In the genomic region with DNA sequence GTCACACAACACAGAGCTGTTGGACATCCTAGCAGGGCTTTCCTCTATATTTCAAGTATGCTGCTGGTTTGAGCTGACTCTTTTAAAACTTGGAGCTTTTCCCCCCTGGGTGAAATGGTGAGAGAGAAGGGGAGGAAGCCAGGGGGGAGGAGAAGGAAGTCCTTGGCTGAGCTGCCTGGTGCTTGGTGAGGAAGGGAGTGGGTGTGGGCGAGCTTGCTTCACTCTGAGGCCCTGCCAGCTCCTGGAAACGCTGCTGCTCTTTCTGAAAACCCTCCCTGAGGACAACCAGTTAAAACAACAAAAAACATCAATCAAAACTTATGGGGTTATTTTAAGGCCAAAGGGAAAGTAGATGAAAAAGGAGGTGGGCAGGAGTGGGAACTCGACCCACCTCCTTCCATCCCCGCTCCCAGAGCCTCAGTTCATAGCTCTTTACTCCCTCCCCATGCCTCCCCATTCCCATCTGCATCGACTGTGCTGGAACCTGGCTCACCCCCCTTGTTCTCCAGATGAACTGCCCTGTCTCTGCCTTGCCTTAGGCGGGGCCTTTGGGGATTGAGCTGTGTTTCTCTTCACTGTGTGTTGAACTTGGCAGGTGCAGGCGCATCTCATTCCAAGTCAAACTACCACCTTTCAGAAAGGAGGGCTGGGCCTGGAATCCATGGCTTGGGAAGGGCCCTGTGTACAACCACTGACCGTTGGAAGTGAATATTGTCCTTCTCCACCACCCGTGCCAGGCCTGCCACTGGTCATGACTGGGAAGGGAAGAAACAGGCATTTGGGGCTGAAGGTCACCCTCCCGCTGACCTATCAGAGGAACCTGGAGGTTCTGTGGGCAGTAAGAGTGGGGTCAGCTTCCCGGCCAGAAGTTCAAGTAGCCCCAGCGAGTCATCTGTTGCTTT, we compare ENCODE assay signal across 13 cellular contexts.
DNase-seq lines count a peak whose midpoint lies in the region; ATAC-seq and TF ChIP-seq lines count a peak whose summit lies in the region.
"Had no signal": no experiment of that assay in that cellular context is flagged by ENCODE, and none has a peak within 500 bp of the region (broad histone marks: within the 10 kb centered on the region; RNA-seq: fewer than 3 reads in every experiment).

No MANE protein-coding gene starts in this region.

- no peak for TF ChIP-seq CTCF in Loucy (conservative IDR thresholded peaks at IDR 0.05; ENCODE audit: low read length)
- TF ChIP-seq CTCF in choroid plexus epithelial cell (conservative IDR thresholded peaks at IDR 0.05; ENCODE audit: low read depth, low read length) = no peak
- no peak for TF ChIP-seq CTCF in right lobe of liver (IDR thresholded peaks at IDR 0.05)

- no peaks in the 10 kb centered on the region for H3K27me3 ChIP-seq in Loucy (ENCODE audit: insufficient read depth, low read length, poor library complexity, severe bottlenecking)
- no peaks in the 10 kb centered on the region for H3K27me3 ChIP-seq in right lobe of liver
- no peaks in the 10 kb centered on the region for H3K27me3 ChIP-seq in skeletal muscle tissue (ENCODE audit: control insufficient read depth in 3 of 3, insufficient read depth in 3 of 3, low read length in 3 of 3)

- H3K9ac ChIP-seq in Loucy (ENCODE audit: low read depth, low read length, poor library complexity, severe bottlenecking) (no peak overlapping the region), skeletal muscle tissue (ENCODE audit: low read depth in 1 of 3, low read length in 3 of 3) (no peak overlapping the region)

- H3K27ac ChIP-seq in right lobe of liver (peak overlapping the region in 1 of 3 donors; percentile 30), skeletal muscle tissue (ENCODE audit: low read depth, low read length) (peak overlapping the region; percentile 58)
- H3K27ac ChIP-seq: epithelial cell of prostate had no signal

- no peaks in the 10 kb centered on the region for H4K20me1 ChIP-seq in Loucy (ENCODE audit: insufficient read depth, low read length, poor library complexity, severe bottlenecking)

- no peaks in the 10 kb centered on the region for H3K9me2 ChIP-seq in Loucy (replicated peaks; ENCODE audit: low read depth, low read length)

- H3K4me3 ChIP-seq in Loucy (ENCODE audit: low read length, poor library complexity, severe bottlenecking) = no peak overlapping the region
- no peak overlapping the region for H3K4me3 ChIP-seq in choroid plexus epithelial cell (ENCODE audit: low read depth, low read length)
- no peak overlapping the region for H3K4me3 ChIP-seq in right lobe of liver
- H3K4me3 ChIP-seq in skeletal muscle tissue (ENCODE audit: low read length in 3 of 3) = peak overlapping the region in 1 of 3 donors; percentile 24

- H3K4me1 ChIP-seq in Loucy (ENCODE audit: insufficient read depth, low read length, poor library complexity, severe bottlenecking) (peaks cover 4% of the 10 kb centered on the region), right lobe of liver (peaks cover 0 to 25% (median 3%) of the 10 kb centered on the region in 4 donors), skeletal muscle tissue (ENCODE audit: control insufficient read depth in 3 of 3, insufficient read depth in 3 of 3, low read length in 3 of 3) (peaks cover 17 to 25% (median 21%) of the 10 kb centered on the region in 3 donors)

- ATAC-seq in right lobe of liver = peak; percentile 95 to 98 (median 98)
- no peak for ATAC-seq in HG03025 (IDR thresholded peaks at IDR 0.05; ENCODE audit: low FRiP score, unreplicated experiment)
- ATAC-seq: CD8-positive, alpha-beta T cell; Panc1 had no signal

- H3K36me3 ChIP-seq in Loucy (ENCODE audit: insufficient read depth, low read length) = no peaks in the 10 kb centered on the region
- no peaks in the 10 kb centered on the region for H3K36me3 ChIP-seq in right lobe of liver
- no peaks in the 10 kb centered on the region for H3K36me3 ChIP-seq in skeletal muscle tissue (ENCODE audit: control insufficient read depth in 3 of 3, insufficient read depth in 3 of 3, low read length in 3 of 3)

- no peak for TF ChIP-seq POLR2A in right lobe of liver (IDR thresholded peaks at IDR 0.05)

- intact Hi-C loops in right lobe of liver (cut with DNase I) = no loop called here

- H3K4me2 ChIP-seq in Loucy (ENCODE audit: low read depth, low read length, poor library complexity, severe bottlenecking) = no peak overlapping the region

- H3K79me2 ChIP-seq in Loucy (ENCODE audit: insufficient read depth, low read length) = no peaks in the 10 kb centered on the region

- 17% methylated on average over 10 of the region's 12 CpGs for WGBS in right lobe of liver (ENCODE audit: insufficient coverage, low coverage, low lambda C conversion rate, missing lambda C conversion rate)

- DNase-seq in choroid plexus epithelial cell (ENCODE audit: low read depth) (peak; percentile 15), right lobe of liver (peak; percentile 72 to 93 (median 93)), SW480 (ENCODE audit: low spot score) (no peak), DMS153 treated with DMSO at 0.1 percent for 48 hours (lab: John Stamatoyannopoulos, UW; ENCODE audit: unreplicated experiment) (no peak)
- no peak for DNase-seq in stimulated activated CD4-positive, alpha-beta T cell treated with anti-CD3 and anti-CD28 coated beads, Interleukin-2, amount 100 ng/mL, for 48 hours
- DNase-seq: CD8-positive, alpha-beta T cell; NCI-H1105; trophoblast cell had no signal

- H3F3A ChIP-seq in Loucy (ENCODE audit: low read depth) = no peaks in the 10 kb centered on the region

- H2AFZ ChIP-seq in Loucy (ENCODE audit: low read length) = peak overlapping the region; percentile 61; the same call in 1 of the 2 replicates

- H3K9me3 ChIP-seq in Loucy (ENCODE audit: insufficient read depth, low read depth, low read length) (no peaks in the 10 kb centered on the region), right lobe of liver (no peaks in the 10 kb centered on the region), skeletal muscle tissue (ENCODE audit: control insufficient read depth in 3 of 3, low read length in 3 of 3) (no peaks in the 10 kb centered on the region)

Comparison
In these comparisons a context has a peak if more than half of its experiments do, and no peak if none do; other contexts are left out.
1. DNase-seq: peak in choroid plexus epithelial cell (single experiment) and right lobe of liver (3 of 3); none in SW480 (single experiment), DMS153 treated with DMSO at 0.1 percent for 48 hours (single experiment) and stimulated activated CD4-positive, alpha-beta T cell treated with anti-CD3 and anti-CD28 coated beads, Interleukin-2, amount 100 ng/mL, for 48 hours (0 of 2).